In the genomic region with DNA sequence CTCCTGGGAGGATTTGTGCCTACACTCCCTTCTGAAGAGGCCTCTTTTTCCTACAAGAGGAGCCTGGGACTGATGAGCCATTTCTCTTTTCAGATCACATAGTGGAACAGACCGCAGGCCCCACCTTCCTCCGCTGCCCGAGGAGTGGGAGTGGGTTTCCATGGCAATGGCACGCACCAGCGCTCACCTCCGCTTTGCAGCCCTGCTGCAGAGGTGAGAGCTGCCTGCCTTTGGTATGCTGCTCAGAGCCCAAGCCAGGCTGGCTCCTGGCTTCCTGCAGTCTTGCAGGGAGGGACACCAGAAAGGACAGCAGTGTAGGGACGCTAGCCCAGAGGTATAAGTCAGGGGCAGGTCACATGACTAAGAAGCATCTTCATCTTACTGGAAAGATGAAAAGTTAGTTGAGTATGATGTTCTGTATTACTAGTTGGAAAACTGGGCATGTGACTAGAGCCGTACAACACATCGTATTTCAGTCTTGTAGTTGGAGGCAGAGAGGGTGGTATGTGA, we compare ENCODE assay signal across 8 cellular contexts.
A peak's percentile ranks its signal among the peaks of the same experiment; 100 is the strongest.
DNase-seq lines count a peak whose midpoint lies in the region; ATAC-seq and TF ChIP-seq lines count a peak whose summit lies in the region.

No MANE protein-coding gene starts in this region.

- DNase-seq in GM06990 (ENCODE audit: extremely low read depth, insufficient read length) (peak; percentile 86), NCI-H2081 treated with DMSO at 0.1 percent for 48 hours (lab: John Stamatoyannopoulos, UW) (no peak), KG1 (lab: John Stamatoyannopoulos, UW) (no peak), cortex of kidney (lab: John Stamatoyannopoulos, UW) (no peak)

- no peaks in the 10 kb centered on the region for H3K27me3 ChIP-seq in GM06990 (replicated peaks; ENCODE audit: control insufficient read depth, insufficient read depth, low read length)

- peaks cover 6% of the 10 kb centered on the region for H3K27me3 Mint-ChIP-seq in nephron (ENCODE audit: low read depth)

- no peaks in the 10 kb centered on the region for H3K9me3 Mint-ChIP-seq in nephron

- H3K36me3 Mint-ChIP-seq in nephron (ENCODE audit: low read depth), result peaks cover 3% of the 10 kb centered on the region

- 0 out of 2 replicates have a peak, but pooled peaks have one; percentile 23 for TF ChIP-seq POLR2A in Raji (IDR thresholded peaks at IDR 0.05; ENCODE audit: insufficient read depth, low read depth, low read length)

- H3K4me1 Mint-ChIP-seq in nephron, result peaks cover 18% of the 10 kb centered on the region

- peak overlapping the region; percentile 84 to 90 (median 87) for H3K27ac Mint-ChIP-seq in nephron

- peak overlapping the region in 2 of 3 experiments; percentile 2 to 17 for H3K4me3 Mint-ChIP-seq in nephron

- H3K4me3 ChIP-seq in GM06990 (replicated peaks; ENCODE audit: low read depth, low read length), result no peak overlapping the region

- TF ChIP-seq CTCF in GM06990 (IDR thresholded peaks at IDR 0.05; ENCODE audit: insufficient read depth, low read length, poor library complexity, severe bottlenecking) (no peak), nephron (IDR thresholded peaks at IDR 0.05; ENCODE audit: unreplicated experiment in 3 of 3) (no peak)

- peaks cover 2% of the 10 kb centered on the region; the same call in 1 of the 2 replicates for H3K36me3 ChIP-seq in GM06990 (ENCODE audit: control insufficient read depth, insufficient read depth, low read length)

- ATAC-seq in GM19397 (IDR thresholded peaks at IDR 0.05; ENCODE audit: unreplicated experiment) (peak; percentile 82), HG03342 (IDR thresholded peaks at IDR 0.05; ENCODE audit: unreplicated experiment) (peak; percentile 79)
